In the genomic region with DNA sequence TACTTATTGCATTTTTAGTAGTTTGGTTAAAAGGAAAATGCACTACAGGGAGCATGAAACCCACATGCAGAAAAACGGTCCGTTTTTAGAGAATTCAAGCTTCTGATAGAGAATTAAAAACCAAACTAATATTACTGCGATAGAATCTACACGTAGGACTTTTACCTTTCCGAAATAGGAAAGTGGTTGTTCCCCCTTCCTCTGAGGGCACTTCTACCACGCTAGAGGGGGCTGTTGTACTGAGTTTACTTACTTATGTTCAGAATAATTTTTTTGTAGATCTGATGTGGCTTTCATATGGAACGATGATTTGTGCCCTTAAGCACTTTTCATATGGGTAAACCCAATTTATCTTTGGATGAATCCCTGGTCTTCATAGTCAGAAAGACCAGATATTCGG, we compare ENCODE assay signal across 8 cellular contexts.
DNase-seq lines count a peak whose midpoint lies in the region; TF ChIP-seq lines count a peak whose summit lies in the region.

No MANE protein-coding gene starts in this region.

- no peak overlapping the region for H2BK15ac ChIP-seq in mesenchymal stem cell (ENCODE audit: low read depth, poor library complexity, severe bottlenecking)

- DNase-seq in A172 (ENCODE audit: low spot score) (peak; percentile 39), NCI-H1694 (lab: John Stamatoyannopoulos, UW) (peak; percentile 66), T-helper 9 cell (peak; percentile 3), coronary artery (ENCODE audit: low spot score) (no peak), mesenchymal stem cell (peak; percentile 71), tibial artery (peak in 1 of 2 donors; percentile 32), HK-2 (ENCODE audit: unreplicated experiment) (no peak)

- peaks cover 10% of the 10 kb centered on the region in 2 experiments for H3K27me3 ChIP-seq in mesenchymal stem cell (ENCODE audit: control insufficient read depth in 1 of 2, insufficient read depth in 1 of 2, low read length in 2 of 2)
- no peaks in the 10 kb centered on the region for H3K27me3 ChIP-seq in tibial artery

- H2AK5ac ChIP-seq in mesenchymal stem cell (ENCODE audit: low read length, severe bottlenecking), result no peak overlapping the region

- peak overlapping the region; percentile 13 for H3K4me3 ChIP-seq in coronary artery
- peak overlapping the region in 1 of 2 experiments; percentile 47 for H3K4me3 ChIP-seq in mesenchymal stem cell (ENCODE audit: insufficient read depth in 1 of 2, low read depth in 1 of 2, low read length in 2 of 2)
- peak overlapping the region in 1 of 2 donors; percentile 3 for H3K4me3 ChIP-seq in tibial artery

- H2BK12ac ChIP-seq in mesenchymal stem cell (ENCODE audit: low read length in 2 of 2), result no peak overlapping the region

- H3K23ac ChIP-seq in mesenchymal stem cell (ENCODE audit: low read length in 2 of 2), result no peak overlapping the region

- H2AFZ ChIP-seq in mesenchymal stem cell (ENCODE audit: low read depth, low read length), result no peak overlapping the region

- no peak overlapping the region for H3K14ac ChIP-seq in mesenchymal stem cell (ENCODE audit: low read length in 2 of 2)

- 49% methylated on average over 8 of the region's 8 CpGs for WGBS in mesenchymal stem cell

- H4K91ac ChIP-seq in mesenchymal stem cell (ENCODE audit: low read length), result no peak overlapping the region

- no peaks in the 10 kb centered on the region for H3K79me1 ChIP-seq in mesenchymal stem cell (replicated peaks; ENCODE audit: low read length, poor library complexity, severe bottlenecking)

- H3K9ac ChIP-seq in mesenchymal stem cell (ENCODE audit: low read length), result peak overlapping the region; percentile 54

- H3K18ac ChIP-seq in mesenchymal stem cell (ENCODE audit: low read depth in 1 of 2, low read length in 2 of 2), result no peak overlapping the region

- H2BK120ac ChIP-seq in mesenchymal stem cell (ENCODE audit: low read depth, low read length), result no peak overlapping the region

- no peak overlapping the region for H3K4ac ChIP-seq in mesenchymal stem cell (ENCODE audit: low read depth in 1 of 2, low read length in 2 of 2)

- H3K4me1 ChIP-seq in mesenchymal stem cell (ENCODE audit: control insufficient read depth, insufficient read depth, low read depth, low read length) (peaks cover 2% of the 10 kb centered on the region), tibial artery (peaks cover 0 to 44% (median 20%) of the 10 kb centered on the region in 4 donors)

- H3K36me3 ChIP-seq in mesenchymal stem cell (ENCODE audit: control insufficient read depth in 1 of 2, insufficient read depth in 2 of 2, low read depth in 1 of 2, low read length in 2 of 2) (no peaks in the 10 kb centered on the region), tibial artery (no peaks in the 10 kb centered on the region)

- H3K4me2 ChIP-seq in mesenchymal stem cell (ENCODE audit: low read length, poor library complexity, severe bottlenecking), result no peak overlapping the region

- no peak overlapping the region for H4K8ac ChIP-seq in mesenchymal stem cell (ENCODE audit: low read length)

- H3K27ac ChIP-seq in coronary artery (no peak overlapping the region), mesenchymal stem cell (ENCODE audit: low read length, poor library complexity, severe bottlenecking) (no peak overlapping the region), tibial artery (peak overlapping the region in 1 of 2 donors; percentile 53)

- no peak overlapping the region for H2BK5ac ChIP-seq in mesenchymal stem cell (ENCODE audit: low read depth, low read length, poor library complexity, severe bottlenecking)

- intact Hi-C loops in tibial artery (cut with DNase I; ENCODE audit: low total_unique reads), result loop anchor here (2.0 kb wide), 2 partner anchors 225 to 267 kb away; no protein-coding TSS in a partner anchor

- TF ChIP-seq CTCF in GM12872 (IDR thresholded peaks at IDR 0.05; ENCODE audit: insufficient read depth, low read depth, low read length) (peak; percentile 53), coronary artery (IDR thresholded peaks at IDR 0.05) (peak; percentile 59), tibial artery (IDR thresholded peaks at IDR 0.05) (peak; percentile 80)

- H3K9me3 ChIP-seq in mesenchymal stem cell (ENCODE audit: control insufficient read depth, low read length), result no peaks in the 10 kb centered on the region
- H3K9me3 ChIP-seq in tibial artery, result no peaks in the 10 kb centered on the region

Comparison
In these comparisons a context has a peak if more than half of its experiments do, and no peak if none do; other contexts are left out.
1. DNase-seq: peak in A172 (single experiment), NCI-H1694 (single experiment), T-helper 9 cell (single experiment) and mesenchymal stem cell (single experiment); none in coronary artery (single experiment) and HK-2 (single experiment).
2. Peak in every context shown above with its lines, with median percentiles within 50 percentile points of each other: CTCF ChIP-seq.